21 cellular contexts compared by ENCODE assay signal in genomic region chr18:66141716-66142115, GRCh38.
DNase-seq lines count a peak whose midpoint lies in the region; ATAC-seq, FAIRE-seq and TF ChIP-seq lines count a peak whose summit lies in the region.
"Had no signal": no experiment of that assay in that cellular context is flagged by ENCODE, and none has a peak within 500 bp of the region (broad histone marks: within the 10 kb centered on the region; RNA-seq: fewer than 3 reads in every experiment).

No MANE protein-coding gene starts in this region.

- WGBS in A549 (ENCODE audit: missing lambda C conversion rate): 63% methylated on average over 4 of the region's 4 CpGs

- H3K4me1 ChIP-seq in A549: no peaks in the 10 kb centered on the region
- H3K4me1 ChIP-seq: BE2C, BLaER1, Caco-2 had no signal

- H3K4me1 Mint-ChIP-seq in nephron progenitor cell: peaks cover 27% of the 10 kb centered on the region
- H3K4me1 Mint-ChIP-seq: CD14-positive monocyte; CD4-positive, alpha-beta memory T cell; CD4-positive, CD25-positive, alpha-beta regulatory T cell; CD8-positive, alpha-beta memory T cell had no signal

- CTCF ChIA-PET in A549 (lab: Yijun Ruan, JAX): no interaction called here

- H3K36me3 ChIP-seq in bronchial epithelial cell (ENCODE audit: control insufficient read depth, insufficient read depth, low read length): no peaks in the 10 kb centered on the region
- H3K36me3 ChIP-seq: BE2C, BLaER1 had no signal

- H3K4me3 Mint-ChIP-seq in nephron progenitor cell: no peak overlapping the region
- H3K4me3 Mint-ChIP-seq: CD14-positive monocyte; CD4-positive, alpha-beta memory T cell; CD4-positive, CD25-positive, alpha-beta regulatory T cell; CD8-positive, alpha-beta memory T cell had no signal

- H3K27ac Mint-ChIP-seq in nephron progenitor cell: peak overlapping the region; percentile 38
- H3K27ac Mint-ChIP-seq: CD14-positive monocyte; CD4-positive, alpha-beta memory T cell; CD4-positive, CD25-positive, alpha-beta regulatory T cell; CD8-positive, alpha-beta memory T cell had no signal

- TF ChIP-seq CTCF in A549 (IDR thresholded peaks at IDR 0.05): no peak
- TF ChIP-seq CTCF in bronchial epithelial cell (IDR thresholded peaks at IDR 0.05; ENCODE audit: insufficient read depth, low read length, severe bottlenecking): no peak
- no peak for TF ChIP-seq CTCF in nephron progenitor cell (IDR thresholded peaks at IDR 0.05)

- FAIRE-seq in A549 (lab: Jason Lieb, UNC) (no peak), bronchial epithelial cell (lab: Jason Lieb, UNC) (no peak)
- FAIRE-seq: G401.6, GM12891, GM19239 had no signal

- no peak for TF ChIP-seq POLR2A in A549 (IDR thresholded peaks at IDR 0.05; ENCODE audit: low read length)

- H3K4me3 ChIP-seq in A549 (no peak overlapping the region), bronchial epithelial cell (ENCODE audit: low read depth, low read length) (no peak overlapping the region)
- H3K4me3 ChIP-seq: BLaER1 had no signal

- H3K27me3 Mint-ChIP-seq in nephron progenitor cell (ENCODE audit: low read depth, poor library complexity): no peaks in the 10 kb centered on the region
- H3K27me3 Mint-ChIP-seq: CD4-positive, alpha-beta memory T cell; CD4-positive, CD25-positive, alpha-beta regulatory T cell had no signal

- TF ChIP-seq EP300 in A549 (IDR thresholded peaks at IDR 0.05): no peak

- no peaks in the 10 kb centered on the region for H3K27me3 ChIP-seq in bronchial epithelial cell (ENCODE audit: control insufficient read depth, insufficient read depth, low read length)
- H3K27me3 ChIP-seq: BE2C, BLaER1 had no signal

- DNase-seq in A549 (ENCODE audit: low read depth in 1 of 2, low spot score in 1 of 2): no peak
- peak; percentile 33 for DNase-seq in bronchial epithelial cell (ENCODE audit: low read depth)
- no peak for DNase-seq in nephron progenitor cell
- no peak for DNase-seq in NCI-H2081 (lab: John Stamatoyannopoulos, UW)
- no peak for DNase-seq in COR-L47 (lab: John Stamatoyannopoulos, UW)
- DNase-seq: ACHN; BE2C; C1 segment of cervical spinal cord; Caco-2; Calu3; CD4-positive, alpha-beta memory T cell; CD4-positive, CD25-positive, alpha-beta regulatory T cell; CD8-positive, alpha-beta memory T cell; DMS79 treated with DMSO at 0.1 percent for 48 hours; GF-D8 had no signal

- H3K4me2 ChIP-seq in A549: no peak overlapping the region
- H3K4me2 ChIP-seq: BLaER1 had no signal

- H3K9me3 Mint-ChIP-seq in nephron progenitor cell: no peaks in the 10 kb centered on the region

- no peaks in the 10 kb centered on the region for H3K9me3 ChIP-seq in A549
- H3K9me3 ChIP-seq: BE2C, BLaER1, Caco-2 had no signal

- H3K27ac ChIP-seq in A549: no peak overlapping the region
- H3K27ac ChIP-seq: 22Rv1, BLaER1 had no signal

- H3K36me3 Mint-ChIP-seq in nephron progenitor cell (ENCODE audit: low read depth): no peaks in the 10 kb centered on the region
- H3K36me3 Mint-ChIP-seq: CD14-positive monocyte; CD4-positive, alpha-beta memory T cell; CD4-positive, CD25-positive, alpha-beta regulatory T cell; CD8-positive, alpha-beta memory T cell had no signal

- POLR2A ChIA-PET in A549 (lab: Yijun Ruan, JAX): no interaction called here

- TF ChIP-seq RAD21 in A549 (conservative IDR thresholded peaks at IDR 0.05 in 1 of 2, IDR thresholded peaks at IDR 0.05 in 1 of 2): no peak

- ATAC-seq in A549: no peak

TF ChIP-seq in A549, 52 proteins besides CTCF, POLR2A, EP300 and RAD21:
- TF ChIP-seq HES2 (IDR thresholded peaks at IDR 0.05) (no peak), ZC3H11A (IDR thresholded peaks at IDR 0.05) (peak; percentile 58)
